ENCODE assay signal across 18 cellular contexts in the genomic region with DNA sequence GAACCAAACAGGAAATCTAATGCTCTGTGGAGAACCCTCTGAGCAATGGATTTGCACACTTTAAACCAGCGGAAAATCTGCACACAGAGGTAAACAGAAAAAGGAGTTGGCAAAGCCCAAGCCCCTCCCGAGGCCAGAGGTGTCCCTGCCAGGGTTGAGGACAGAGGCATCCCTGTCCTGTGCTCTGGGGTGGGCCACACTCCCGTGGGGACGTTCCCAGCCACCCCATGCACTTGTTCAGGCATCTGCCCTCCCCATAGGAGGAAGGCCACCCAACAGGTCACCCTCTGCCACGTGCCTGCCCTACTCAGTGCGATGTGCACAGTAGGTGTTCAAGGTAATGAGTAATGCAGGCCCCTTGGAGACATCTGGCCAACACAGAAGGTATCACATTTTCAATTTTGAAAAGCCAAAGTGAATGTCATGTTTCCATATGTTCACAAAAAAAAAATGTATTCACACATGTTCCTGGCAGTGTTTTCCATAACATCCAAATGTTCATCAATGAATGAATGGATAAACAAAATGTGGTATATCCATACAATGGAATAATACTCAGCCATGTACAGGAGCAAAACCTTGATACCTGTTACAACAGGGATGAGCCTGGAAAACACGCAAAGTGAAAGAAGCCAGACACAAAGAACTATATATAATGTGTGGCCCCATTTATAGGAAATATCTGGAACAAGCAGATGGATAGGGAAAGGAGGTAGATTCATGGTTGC.
DNase-seq lines count a peak whose midpoint lies in the region; ATAC-seq and TF ChIP-seq lines count a peak whose summit lies in the region.
"Had no signal": no experiment of that assay in that cellular context is flagged by ENCODE, and none has a peak within 500 bp of the region (broad histone marks: within the 10 kb centered on the region; RNA-seq: fewer than 3 reads in every experiment).

No MANE protein-coding gene starts in this region.

- H3K9me3 Mint-ChIP-seq in glutamatergic neuron (ENCODE audit: unreplicated experiment) = peaks cover 83% of the 10 kb centered on the region
- H3K9me3 Mint-ChIP-seq in activated T-helper 17 cell treated with anti-CD3 and anti-CD28 coated beads, Interleukin-2, amount 50 U/mL, for 72 hours = no peaks in the 10 kb centered on the region
- H3K9me3 Mint-ChIP-seq: CD4-positive, CD25-positive, alpha-beta regulatory T cell had no signal

- H2BK15ac ChIP-seq in neuronal stem cell (ENCODE audit: low read length) = no peak overlapping the region

- H3K4ac ChIP-seq in neuronal stem cell (ENCODE audit: low read length) = peak overlapping the region; percentile 17

- H2BK120ac ChIP-seq in neuronal stem cell (ENCODE audit: low read depth, low read length) = no peak overlapping the region

- peaks cover 60% of the 10 kb centered on the region for H3K27me3 Mint-ChIP-seq in glutamatergic neuron (ENCODE audit: unreplicated experiment)
- peaks cover 4% of the 10 kb centered on the region for H3K27me3 Mint-ChIP-seq in activated T-helper 17 cell treated with anti-CD3 and anti-CD28 coated beads, Interleukin-2, amount 50 U/mL, for 72 hours
- H3K27me3 Mint-ChIP-seq: B cell had no signal

- H3K79me2 ChIP-seq in SK-N-SH (ENCODE audit: insufficient read depth) = no peaks in the 10 kb centered on the region

- no peaks in the 10 kb centered on the region for H3K9me3 ChIP-seq in SK-N-SH
- peaks cover 0 to 3% of the 10 kb centered on the region in 2 donors for H3K9me3 ChIP-seq in neuronal stem cell (replicated peaks in 1 of 2; ENCODE audit: control insufficient read depth in 2 of 2, insufficient read depth in 1 of 2, low read depth in 1 of 2, low read length in 2 of 2)
- H3K9me3 ChIP-seq: Caco-2 had no signal

- H3K4me1 Mint-ChIP-seq in glutamatergic neuron (ENCODE audit: low read depth, unreplicated experiment) = peaks cover 53% of the 10 kb centered on the region
- no peaks in the 10 kb centered on the region for H3K4me1 Mint-ChIP-seq in activated T-helper 17 cell treated with anti-CD3 and anti-CD28 coated beads, Interleukin-2, amount 50 U/mL, for 72 hours
- H3K4me1 Mint-ChIP-seq: B cell; CD4-positive, CD25-positive, alpha-beta regulatory T cell had no signal

- no peaks in the 10 kb centered on the region for H3K27me3 ChIP-seq in SK-N-SH (ENCODE audit: insufficient read depth)
- no peaks in the 10 kb centered on the region for H3K27me3 ChIP-seq in neuronal stem cell (ENCODE audit: control insufficient read depth in 3 of 3, insufficient read depth in 3 of 3, low read depth in 1 of 3, low read length in 3 of 3)
- H3K27me3 ChIP-seq: BLaER1 had no signal

- no peak overlapping the region for H3K14ac ChIP-seq in neuronal stem cell (ENCODE audit: low read length)

- H3K9me2 ChIP-seq in SK-N-SH = no peaks in the 10 kb centered on the region

- no peak overlapping the region for H4K91ac ChIP-seq in neuronal stem cell (ENCODE audit: low read depth, low read length, poor library complexity)

- no peak overlapping the region for H4K8ac ChIP-seq in neuronal stem cell (ENCODE audit: low read depth, low read length)

- H2BK5ac ChIP-seq in neuronal stem cell (ENCODE audit: low read length) = no peak overlapping the region

- H3K4me3 Mint-ChIP-seq in glutamatergic neuron (ENCODE audit: unreplicated experiment) = no peak overlapping the region
- no peak overlapping the region for H3K4me3 Mint-ChIP-seq in activated T-helper 17 cell treated with anti-CD3 and anti-CD28 coated beads, Interleukin-2, amount 50 U/mL, for 72 hours
- H3K4me3 Mint-ChIP-seq: B cell; CD4-positive, CD25-positive, alpha-beta regulatory T cell; CD8-positive, alpha-beta T cell had no signal

- H3K4me3 ChIP-seq in SK-N-SH (ENCODE audit: low read depth in 2 of 2, low read length in 1 of 2) = no peak overlapping the region
- peak overlapping the region in 1 of 2 donors; percentile 0 for H3K4me3 ChIP-seq in neuronal stem cell (ENCODE audit: low read length in 2 of 2)
- H3K4me3 ChIP-seq: BLaER1, GM23248 had no signal

- peaks cover 33% of the 10 kb centered on the region for H3K36me3 Mint-ChIP-seq in glutamatergic neuron (ENCODE audit: unreplicated experiment)
- no peaks in the 10 kb centered on the region for H3K36me3 Mint-ChIP-seq in activated T-helper 17 cell treated with anti-CD3 and anti-CD28 coated beads, Interleukin-2, amount 50 U/mL, for 72 hours (ENCODE audit: low read depth)
- H3K36me3 Mint-ChIP-seq: CD4-positive, CD25-positive, alpha-beta regulatory T cell; CD8-positive, alpha-beta T cell had no signal

- no peak for TF ChIP-seq EP300 in SK-N-SH (IDR thresholded peaks at IDR 0.05; ENCODE audit: borderline replicate concordance in 1 of 2, low read depth in 1 of 2, low read length in 1 of 2)

- TF ChIP-seq RAD21 in SK-N-SH (IDR thresholded peaks at IDR 0.05; ENCODE audit: low read length) = no peak

- no peak for ATAC-seq in SK-N-SH treated with all-trans-retinoic acid at 6 μM for 48 hours
- no peak for ATAC-seq in activated T-helper 17 cell treated with anti-CD3 and anti-CD28 coated beads, Interleukin-2, amount 50 U/mL, for 72 hours (replicated peaks)
- no peak for ATAC-seq in activated CD4-positive, CD25-positive, alpha-beta regulatory T cell treated with anti-CD3 and anti-CD28 coated beads, Interleukin-2, amount 50 U/mL, for 24 hours
- ATAC-seq: CD8-positive, alpha-beta T cell had no signal

- no peaks in the 10 kb centered on the region for H4K20me1 ChIP-seq in SK-N-SH (ENCODE audit: insufficient read depth)
- H4K20me1 ChIP-seq: BLaER1 had no signal

- no peak overlapping the region for H2AK5ac ChIP-seq in neuronal stem cell (ENCODE audit: low read depth, low read length)

- no peak overlapping the region for H2BK12ac ChIP-seq in neuronal stem cell (ENCODE audit: low read length)

- no peak overlapping the region for H3K18ac ChIP-seq in neuronal stem cell (ENCODE audit: low read length)

- no peaks in the 10 kb centered on the region for H3F3A ChIP-seq in SK-N-SH (replicated peaks; ENCODE audit: insufficient read depth)

- no peak overlapping the region for H3K9ac ChIP-seq in SK-N-SH
- H3K9ac ChIP-seq in neuronal stem cell (ENCODE audit: low read depth, low read length, poor library complexity) = no peak overlapping the region
- H3K9ac ChIP-seq: BLaER1, GM23248 had no signal

- H3K4me1 ChIP-seq in SK-N-SH (ENCODE audit: control insufficient read depth in 1 of 2, insufficient read depth in 2 of 2, low read depth in 1 of 2, low read length in 1 of 2) (no peaks in the 10 kb centered on the region; a peak in 2 of 4 replicates), neuronal stem cell (ENCODE audit: control insufficient read depth in 2 of 2, insufficient read depth in 1 of 2, low read depth in 1 of 2, low read length in 2 of 2) (peaks cover 0 to 2% of the 10 kb centered on the region in 2 donors)
- H3K4me1 ChIP-seq: BLaER1 had no signal

- H3K36me3 ChIP-seq in SK-N-SH (replicated peaks in 1 of 2; ENCODE audit: control insufficient read depth in 1 of 2, insufficient read depth in 2 of 2, low read length in 1 of 2) (no peaks in the 10 kb centered on the region), neuronal stem cell (replicated peaks in 1 of 2; ENCODE audit: control insufficient read depth in 2 of 2, insufficient read depth in 2 of 2, low read length in 2 of 2) (no peaks in the 10 kb centered on the region)
- H3K36me3 ChIP-seq: BLaER1 had no signal

- H2AFZ ChIP-seq in SK-N-SH (ENCODE audit: low read depth) (no peak overlapping the region), neuronal stem cell (ENCODE audit: low read length) (no peak overlapping the region)
- H2AFZ ChIP-seq: GM23248 had no signal

- WGBS in SK-N-SH (ENCODE audit: low lambda C conversion rate) = 24% methylated on average over 6 of the region's 7 CpGs
- no CpG with 5 or more reads among the region's 7 CpGs for WGBS in neuronal stem cell (ENCODE audit: extremely low coverage in 2 of 2, insufficient read length in 2 of 2, insufficient replicate concordance in 1 of 2), 2 donors

- no peak for TF ChIP-seq CTCF in SK-N-SH (IDR thresholded peaks at IDR 0.05)
- TF ChIP-seq CTCF in glutamatergic neuron (IDR thresholded peaks at IDR 0.05; ENCODE audit: partially characterized antibody, unreplicated experiment) = no peak

- DNase-seq in SK-N-SH (no peak), glutamatergic neuron (peak; percentile 12), neuronal stem cell (ENCODE audit: low spot score) (no peak), putamen (ENCODE audit: low spot score) (no peak)
- DNase-seq: Caco-2; CD4-positive, CD25-positive, alpha-beta regulatory T cell; CD8-positive, alpha-beta T cell; DND-41; GM23248; H7; HCEC 1CT had no signal

- H3K79me1 ChIP-seq in neuronal stem cell (ENCODE audit: low read depth, low read length) = no peaks in the 10 kb centered on the region

- no peak overlapping the region for H3K27ac ChIP-seq in SK-N-SH (ENCODE audit: low read depth in 2 of 2, low read length in 1 of 2)
- no peak overlapping the region for H3K27ac ChIP-seq in neuronal stem cell (replicated peaks; ENCODE audit: low read length)
- H3K27ac ChIP-seq: 22Rv1, BLaER1, C4-2B, GM23248 had no signal

- CTCF ChIA-PET in SK-N-SH (lab: Yijun Ruan, JAX) = interaction anchor here (0.6 to 2.9 kb wide), 2 partner anchors 11 to 130 kb away, joined by 3 to 15 read pairs; no protein-coding TSS in a partner anchor

- POLR2A ChIA-PET in SK-N-SH (lab: Yijun Ruan, JAX) = no interaction called here

- H3K27ac Mint-ChIP-seq in glutamatergic neuron (ENCODE audit: unreplicated experiment) = peak overlapping the region; percentile 53
- no peak overlapping the region for H3K27ac Mint-ChIP-seq in activated T-helper 17 cell treated with anti-CD3 and anti-CD28 coated beads, Interleukin-2, amount 50 U/mL, for 72 hours
- H3K27ac Mint-ChIP-seq: B cell; CD4-positive, CD25-positive, alpha-beta regulatory T cell; CD8-positive, alpha-beta T cell had no signal

- H3K4me2 ChIP-seq in SK-N-SH (no peak overlapping the region), neuronal stem cell (ENCODE audit: insufficient read depth, low read length, poor library complexity, severe bottlenecking) (no peak overlapping the region)
- H3K4me2 ChIP-seq: BLaER1 had no signal

- no peak overlapping the region for H3K23ac ChIP-seq in neuronal stem cell (ENCODE audit: low read depth, low read length, poor library complexity)

TF ChIP-seq in SK-N-SH treated with all-trans-retinoic acid at 6 μM for 48 hours, 23 proteins besides CTCF, POLR2A, EP300 and RAD21:
- TF ChIP-seq ESRRG (CRISPR knock-in tag; IDR thresholded peaks at IDR 0.05) (no peak), ZNF8 (CRISPR knock-in tag; IDR thresholded peaks at IDR 0.05) (peak; percentile 90)

TF ChIP-seq in SK-N-SH, 30 proteins besides CTCF, POLR2A, EP300 and RAD21 (continues in another document):
- TF ChIP-seq SIN3A (IDR thresholded peaks at IDR 0.05; ENCODE audit: borderline replicate concordance, low read depth, low read length) (no peak), POLR2AphosphoS5 (IDR thresholded peaks at IDR 0.05; ENCODE audit: low read depth, low read length) (no peak), TCF12 (IDR thresholded peaks at IDR 0.05) (no peak), YY1 (IDR thresholded peaks at IDR 0.05; ENCODE audit: low read depth) (no peak), TEAD4 (IDR thresholded peaks at IDR 0.05; ENCODE audit: borderline replicate concordance, insufficient read depth) (no peak)
